Comparison of ENCODE assay signal across 18 cellular contexts in genomic region chr4:140162596-140162995, GRCh38. TPM values are rescaled to one million over a fixed set of nuclear protein-coding genes. Genes with fewer than 3 reads are reported as not detected.
A peak's percentile ranks its signal among the peaks of the same experiment; 100 is the strongest.
DNase-seq lines count a peak whose midpoint lies in the region; ATAC-seq and TF ChIP-seq lines count a peak whose summit lies in the region.
"Had no signal": no experiment of that assay in that cellular context is flagged by ENCODE, and none has a peak within 500 bp of the region (broad histone marks: within the 10 kb centered on the region; RNA-seq: fewer than 3 reads in every experiment).

No MANE protein-coding gene starts in this region.

- intact Hi-C loops in activated T-helper 2 cell treated with anti-CD3 and anti-CD28 coated beads, Interferon-gamma antibody, Interleukin-2, Interleukin-4, amounts not matched to agents 10 μg/mL and 5 μg/mL and 100 μg/mL, durations not matched to agents 14 hours and 24 hours and 36 hours (cut with micrococcal nuclease) = no loop called here
- intact Hi-C loops in sigmoid colon (cut with DNase I) (no loop called here), body of pancreas (cut with DNase I) (loop anchor here (10.0 kb wide), 1 partner anchor 82 kb away; no protein-coding TSS in a partner anchor), spleen (cut with DNase I; ENCODE audit: low total_unique reads) (no loop called here)

- H3K27ac ChIP-seq in fibroblast of lung (ENCODE audit: insufficient read depth, low read length) = no peak overlapping the region
- H3K27ac ChIP-seq in sigmoid colon = peak overlapping the region in 3 of 4 donors; percentile 39 to 54 (median 40)
- no peak overlapping the region for H3K27ac ChIP-seq in body of pancreas
- peak overlapping the region in 2 of 8 donors; percentile 4 to 28 for H3K27ac ChIP-seq in spleen
- H3K27ac ChIP-seq: psoas muscle, VCaP had no signal

- H3K36me3 Mint-ChIP-seq in HFFc6 (ENCODE audit: low read depth) = no peaks in the 10 kb centered on the region
- H3K36me3 Mint-ChIP-seq in activated T-helper 2 cell treated with anti-CD3 and anti-CD28 coated beads, Interferon-gamma antibody, Interleukin-2, Interleukin-4, amounts not matched to agents 10 μg/mL and 5 μg/mL and 100 μg/mL, durations not matched to agents 14 hours and 24 hours and 36 hours (ENCODE audit: low read depth) = no peaks in the 10 kb centered on the region
- no peaks in the 10 kb centered on the region for H3K36me3 Mint-ChIP-seq in T-helper 2 cell treated with Interferon-gamma antibody and Interleukin-4, amounts not matched to agents 5 μg/mL and 100 μg/mL, for 36 hours (ENCODE audit: low read depth)
- H3K36me3 Mint-ChIP-seq: CD8-positive, alpha-beta memory T cell had no signal

- TF ChIP-seq CTCF in HFFc6 (IDR thresholded peaks at IDR 0.05) = no peak
- TF ChIP-seq CTCF in fibroblast of lung (conservative IDR thresholded peaks at IDR 0.05 in 1 of 2, IDR thresholded peaks at IDR 0.05 in 1 of 2; ENCODE audit: low read depth in 1 of 2, low read length in 2 of 2) = no peak
- TF ChIP-seq CTCF in sigmoid colon (IDR thresholded peaks at IDR 0.05) = no peak
- no peak for TF ChIP-seq CTCF in body of pancreas (IDR thresholded peaks at IDR 0.05)
- TF ChIP-seq CTCF in spleen (IDR thresholded peaks at IDR 0.05 in 8 of 11, conservative IDR thresholded peaks at IDR 0.05 in 3 of 11) = no peak

- DNase-seq in HFFc6 = no peak
- DNase-seq in activated T-helper 2 cell treated with anti-CD3 and anti-CD28 coated beads, Interferon-gamma antibody, Interleukin-2, Interleukin-4, amounts not matched to agents 10 μg/mL and 5 μg/mL and 100 μg/mL, durations not matched to agents 14 hours and 24 hours and 36 hours (ENCODE audit: low spot score) = no peak
- no peak for DNase-seq in fibroblast of lung (ENCODE audit: low read depth in 2 of 2)
- no peak for DNase-seq in sigmoid colon
- DNase-seq in T-helper 2 cell treated with Interferon-gamma antibody and Interleukin-4, amounts not matched to agents 5 μg/mL and 100 μg/mL, for 36 hours (ENCODE audit: low spot score) = no peak
- no peak for DNase-seq in NCI-H2029 treated with DMSO at 0.1 percent for 48 hours (lab: John Stamatoyannopoulos, UW)
- no peak for DNase-seq in body of pancreas
- no peak for DNase-seq in spleen
- DNase-seq: activated CD4-positive, alpha-beta T cell treated with anti-CD3 and anti-CD28 coated beads, Interleukin-2, amount 50 U/mL, for 4 hours; activated T-cell treated with anti-CD3 and anti-CD28 coated beads for 4 hours; CD8-positive, alpha-beta memory T cell; cortex of kidney; NCI-H2029; nephron progenitor cell; Right ventricle myocardium superior had no signal

- no peak for ATAC-seq in body of pancreas
- ATAC-seq: psoas muscle had no signal

- no peaks in the 10 kb centered on the region for H3K79me2 ChIP-seq in fibroblast of lung (ENCODE audit: control insufficient read depth, insufficient read depth, low read length)

- no peak overlapping the region for H3K9ac ChIP-seq in fibroblast of lung (ENCODE audit: insufficient read depth, low read length)

- H3K4me3 ChIP-seq in fibroblast of lung (replicated peaks in 1 of 4; ENCODE audit: control extremely low read depth in 1 of 4, insufficient read depth in 1 of 4, low read depth in 3 of 4, low read length in 4 of 4) (no peak overlapping the region), sigmoid colon (no peak overlapping the region), body of pancreas (no peak overlapping the region), spleen (peak overlapping the region in 1 of 8 donors; percentile 25)
- H3K4me3 ChIP-seq: psoas muscle had no signal

- no peaks in the 10 kb centered on the region for H3K27me3 ChIP-seq in fibroblast of lung (ENCODE audit: control insufficient read depth, insufficient read depth, low read length)
- H3K27me3 ChIP-seq in sigmoid colon = no peaks in the 10 kb centered on the region
- no peaks in the 10 kb centered on the region for H3K27me3 ChIP-seq in body of pancreas
- peaks cover 0 to 34% (median 0%) of the 10 kb centered on the region in 7 donors for H3K27me3 ChIP-seq in spleen (replicated peaks in 1 of 7)

- H3K36me3 ChIP-seq in fibroblast of lung (ENCODE audit: control insufficient read depth, insufficient read depth, low read length) (no peaks in the 10 kb centered on the region), sigmoid colon (no peaks in the 10 kb centered on the region), body of pancreas (replicated peaks in 1 of 2; ENCODE audit: insufficient read depth in 1 of 2, low read depth in 2 of 2) (no peaks in the 10 kb centered on the region), spleen (no peaks in the 10 kb centered on the region)

- peak overlapping the region; percentile 70 for H3K4me3 Mint-ChIP-seq in HFFc6
- H3K4me3 Mint-ChIP-seq in activated T-helper 2 cell treated with anti-CD3 and anti-CD28 coated beads, Interferon-gamma antibody, Interleukin-2, Interleukin-4, amounts not matched to agents 10 μg/mL and 5 μg/mL and 100 μg/mL, durations not matched to agents 14 hours and 24 hours and 36 hours (ENCODE audit: low read depth) = no peak overlapping the region
- H3K4me3 Mint-ChIP-seq in T-helper 2 cell treated with Interferon-gamma antibody and Interleukin-4, amounts not matched to agents 5 μg/mL and 100 μg/mL, for 36 hours = no peak overlapping the region
- H3K4me3 Mint-ChIP-seq: CD8-positive, alpha-beta memory T cell; nephron progenitor cell; T-helper 1 cell treated with Interleukin-12 subunit alpha and Interleukin-12 subunit beta and Interleukin-4 antibody, amounts not matched to agents 30 μg/mL and 1 μg/mL, for 36 hours had no signal

- peak overlapping the region; percentile 76 for H2AFZ ChIP-seq in fibroblast of lung (ENCODE audit: low read length)

- WGBS in sigmoid colon, 2 donors = 82 to 87% methylated on average over 2 of the region's 2 CpGs
- WGBS in body of pancreas, 2 donors = 74 to 85% methylated on average over 2 of the region's 2 CpGs
- WGBS in spleen, 5 donors = 57 to 81% (median 67%) methylated on average over 2 of the region's 2 CpGs

- TF ChIP-seq EP300 in sigmoid colon (IDR thresholded peaks at IDR 0.05) = no peak

- H3K9me3 ChIP-seq in fibroblast of lung (ENCODE audit: control insufficient read depth, insufficient read depth, low read depth, low read length) = no peaks in the 10 kb centered on the region
- peaks cover 0 to 3% (median 0%) of the 10 kb centered on the region in 4 donors for H3K9me3 ChIP-seq in sigmoid colon
- H3K9me3 ChIP-seq in body of pancreas = no peaks in the 10 kb centered on the region
- peaks cover 0 to 13% (median 4%) of the 10 kb centered on the region in 8 donors for H3K9me3 ChIP-seq in spleen
- H3K9me3 ChIP-seq: psoas muscle had no signal

- H4K20me1 ChIP-seq in fibroblast of lung (ENCODE audit: control insufficient read depth, extremely low read depth, insufficient read depth, low read length) = no peaks in the 10 kb centered on the region

- no peaks in the 10 kb centered on the region; the same call in 1 of the 2 replicates for H3K27me3 Mint-ChIP-seq in HFFc6 (ENCODE audit: insufficient read depth)
- peaks cover 20% of the 10 kb centered on the region for H3K27me3 Mint-ChIP-seq in activated T-helper 2 cell treated with anti-CD3 and anti-CD28 coated beads, Interferon-gamma antibody, Interleukin-2, Interleukin-4, amounts not matched to agents 10 μg/mL and 5 μg/mL and 100 μg/mL, durations not matched to agents 14 hours and 24 hours and 36 hours (ENCODE audit: low read depth)
- H3K27me3 Mint-ChIP-seq in T-helper 2 cell treated with Interferon-gamma antibody and Interleukin-4, amounts not matched to agents 5 μg/mL and 100 μg/mL, for 36 hours (ENCODE audit: low read depth) = peaks cover 9% of the 10 kb centered on the region

- TF ChIP-seq POLR2A in sigmoid colon (IDR thresholded peaks at IDR 0.05) (no peak), body of pancreas (IDR thresholded peaks at IDR 0.05) (no peak), spleen (IDR thresholded peaks at IDR 0.05) (no peak)

- H3K4me1 ChIP-seq in fibroblast of lung (ENCODE audit: control insufficient read depth, extremely low read depth, insufficient read depth, low read length) (peaks cover 4% of the 10 kb centered on the region), sigmoid colon (peaks cover 0 to 32% (median 28%) of the 10 kb centered on the region in 4 donors), body of pancreas (peaks cover 13% of the 10 kb centered on the region), spleen (peaks cover 0 to 6% (median 0%) of the 10 kb centered on the region in 6 donors)
- H3K4me1 ChIP-seq: psoas muscle had no signal

- peaks cover 16% of the 10 kb centered on the region for H3K4me1 Mint-ChIP-seq in HFFc6 (ENCODE audit: low read depth)
- peaks cover 5% of the 10 kb centered on the region for H3K4me1 Mint-ChIP-seq in activated T-helper 2 cell treated with anti-CD3 and anti-CD28 coated beads, Interferon-gamma antibody, Interleukin-2, Interleukin-4, amounts not matched to agents 10 μg/mL and 5 μg/mL and 100 μg/mL, durations not matched to agents 14 hours and 24 hours and 36 hours (ENCODE audit: low read depth)
- H3K4me1 Mint-ChIP-seq in T-helper 2 cell treated with Interferon-gamma antibody and Interleukin-4, amounts not matched to agents 5 μg/mL and 100 μg/mL, for 36 hours (ENCODE audit: low read depth) = peaks cover 4% of the 10 kb centered on the region
- H3K4me1 Mint-ChIP-seq: CD8-positive, alpha-beta memory T cell had no signal

- peak overlapping the region; percentile 60; the same call in 1 of the 2 replicates for H3K27ac Mint-ChIP-seq in HFFc6
- peak overlapping the region; percentile 2 for H3K27ac Mint-ChIP-seq in activated T-helper 2 cell treated with anti-CD3 and anti-CD28 coated beads, Interferon-gamma antibody, Interleukin-2, Interleukin-4, amounts not matched to agents 10 μg/mL and 5 μg/mL and 100 μg/mL, durations not matched to agents 14 hours and 24 hours and 36 hours
- H3K27ac Mint-ChIP-seq in T-helper 2 cell treated with Interferon-gamma antibody and Interleukin-4, amounts not matched to agents 5 μg/mL and 100 μg/mL, for 36 hours = no peak overlapping the region
- H3K27ac Mint-ChIP-seq: CD8-positive, alpha-beta memory T cell; nephron progenitor cell; T-helper 1 cell treated with Interleukin-12 subunit alpha and Interleukin-12 subunit beta and Interleukin-4 antibody, amounts not matched to agents 30 μg/mL and 1 μg/mL, for 36 hours had no signal

- no peaks in the 10 kb centered on the region for H3K9me3 Mint-ChIP-seq in HFFc6
- peaks cover 17% of the 10 kb centered on the region for H3K9me3 Mint-ChIP-seq in activated T-helper 2 cell treated with anti-CD3 and anti-CD28 coated beads, Interferon-gamma antibody, Interleukin-2, Interleukin-4, amounts not matched to agents 10 μg/mL and 5 μg/mL and 100 μg/mL, durations not matched to agents 14 hours and 24 hours and 36 hours
- H3K9me3 Mint-ChIP-seq in T-helper 2 cell treated with Interferon-gamma antibody and Interleukin-4, amounts not matched to agents 5 μg/mL and 100 μg/mL, for 36 hours = peaks cover 3% of the 10 kb centered on the region
- H3K9me3 Mint-ChIP-seq: T-helper 1 cell treated with Interleukin-12 subunit alpha and Interleukin-12 subunit beta and Interleukin-4 antibody, amounts not matched to agents 30 μg/mL and 1 μg/mL, for 36 hours had no signal

- peak overlapping the region; percentile 79 for H3K4me2 ChIP-seq in fibroblast of lung (ENCODE audit: extremely low read depth, insufficient read depth, low read length)

RNA-seq across cellular contexts. Expression of gene MAML3, which starts 8.6 kb away (rescaled TPM):
- 1 to 10 TPM; 1.2 to 1.9 (median 1.6) TPM for total RNA-seq in HFFc6 (2021; fragmentation: NEBNext Ultra II Directional; extraction: Animal tissue kit (Norgen Biotek cat#: 25700))
- 3.0 and 3.3 TPM in 2 replicates for total RNA-seq in activated T-helper 2 cell treated with anti-CD3 and anti-CD28 coated beads, Interferon-gamma antibody, Interleukin-2, Interleukin-4, amounts not matched to agents 10 μg/mL and 5 μg/mL and 100 μg/mL, durations not matched to agents 14 hours and 24 hours and 36 hours
- total RNA-seq in fibroblast of lung (2.0 and 2.1 TPM in 2 replicates), sigmoid colon (10 to 100 TPM in 1 of 4 donors, 1 to 10 TPM in 3; 5.0 to 16.3 (median 7.6) TPM), body of pancreas (10 to 100 TPM; 11.2 to 11.4 TPM), spleen (10 to 100 TPM in 6 of 7 donors, 1 to 10 TPM in 1; 6.7 to 18.4 (median 14.7) TPM)
- polyA plus RNA-seq in fibroblast of lung (2.6 and 2.8 TPM in 2 replicates), sigmoid colon (1 to 10 TPM; 3.5 to 5.4 (median 4.2) TPM), spleen (1 to 10 TPM in 1 of 3 donors, under 1 TPM in 2; 0.63 to 1.6 (median 0.83) TPM)
- polyA plus RNA-seq in fibroblast of lung (2012) = 1.2 and 1.9 TPM in 2 replicates
- polyA minus RNA-seq in fibroblast of lung (ENCODE audit: low replicate concordance) = 1.3 and 3.6 TPM in 2 replicates

Comparison
In these comparisons a context has a peak if more than half of its experiments do, and no peak if none do; other contexts are left out.
1. H3K27ac ChIP-seq: peak in sigmoid colon (3 of 4); none in fibroblast of lung (single experiment) and body of pancreas (0 of 4).